In genomic region chr3:177068967-177069366, GRCh38 we compare ENCODE assay signal across 13 cellular contexts.
"Had no signal": no experiment of that assay in that cellular context is flagged by ENCODE, and none has a peak within 500 bp of the region (broad histone marks: within the 10 kb centered on the region; RNA-seq: fewer than 3 reads in every experiment).

No MANE protein-coding gene starts in this region.

- ATAC-seq: left colon had no signal

- FAIRE-seq: bronchial epithelial cell, pancreas, TTC549 had no signal

- H3K27me3 ChIP-seq: ascending aorta, pancreas, sigmoid colon had no signal

- H3K9me3 Mint-ChIP-seq: activated CD4-positive, alpha-beta memory T cell treated with anti-CD3 and anti-CD28 coated beads for 36 hours; activated T-helper 2 cell treated with anti-CD3 and anti-CD28 coated beads, Interferon-gamma antibody, Interleukin-2, Interleukin-4, amounts not matched to agents 10 μg/mL and 5 μg/mL and 100 μg/mL, durations not matched to agents 14 hours and 24 hours and 36 hours; naive B cell had no signal

- DNase-seq: activated CD4-positive, alpha-beta memory T cell treated with anti-CD3 and anti-CD28 coated beads for 36 hours; left colon; naive B cell; pancreas; SIG-M5; sigmoid colon; stimulated activated CD4-positive, alpha-beta T cell treated with anti-CD3 and anti-CD28 coated beads, Interleukin-2, amount 100 ng/mL, for 24 hours; T-helper 2 cell had no signal

- H3K27ac Mint-ChIP-seq: activated CD4-positive, alpha-beta memory T cell treated with anti-CD3 and anti-CD28 coated beads for 36 hours had no signal

- H3K27me3 Mint-ChIP-seq: activated CD4-positive, alpha-beta memory T cell treated with anti-CD3 and anti-CD28 coated beads for 36 hours; naive B cell had no signal

- H3K4me3 Mint-ChIP-seq: activated CD4-positive, alpha-beta memory T cell treated with anti-CD3 and anti-CD28 coated beads for 36 hours; naive B cell had no signal

- H3K4me3 ChIP-seq: ascending aorta, lung, pancreas, sigmoid colon had no signal

- H3K27ac ChIP-seq: ascending aorta, pancreas, sigmoid colon had no signal

- H3K36me3 ChIP-seq: ascending aorta, pancreas, sigmoid colon had no signal

- H3K9me3 ChIP-seq: ascending aorta, pancreas, sigmoid colon had no signal
